ENCODE assay signal across 25 cellular contexts in genomic region chr10:133339708-133340380, GRCh38. TPM values are rescaled to one million over a fixed set of nuclear protein-coding genes. Genes with fewer than 3 reads are reported as not detected.
"Had no signal": no experiment of that assay in that cellular context is flagged by ENCODE, and none has a peak within 500 bp of the region (broad histone marks: within the 10 kb centered on the region; RNA-seq: fewer than 3 reads in every experiment).

No MANE protein-coding gene starts in this region.

- H3K36me3 ChIP-seq: esophagus muscularis mucosa, gastroesophageal sphincter, heart right ventricle, thyroid gland had no signal

- H3K27ac ChIP-seq: esophagus muscularis mucosa, gastroesophageal sphincter, heart right ventricle, thyroid gland had no signal

- DNase-seq: activated CD4-positive, alpha-beta memory T cell treated with anti-CD3 and anti-CD28 coated beads for 36 hours; activated CD4-positive, alpha-beta T cell treated with anti-CD3 and anti-CD28 coated beads for 36 hours; activated gamma-delta T cell treated with Interleukin-2 at 50 U/mL for 16 hours; activated T-cell treated with anti-CD3 and anti-CD28 coated beads for 4 hours; cerebellar nuclear complex; effector CD8-positive, alpha-beta T cell; heart right ventricle; left ventricle myocardium superior; retina; stimulated activated CD4-positive, alpha-beta T cell treated with anti-CD3 and anti-CD28 coated beads, Interleukin-2, amount 100 ng/mL, for 24 hours; stimulated activated naive CD4-positive, alpha-beta T cell treated with Interleukin-2 at 50 U/mL for 16 hours; thyroid gland had no signal

- H3K9me3 ChIP-seq: esophagus muscularis mucosa, gastroesophageal sphincter, heart right ventricle, thyroid gland had no signal

- FAIRE-seq: TTC549 had no signal

- H3K4me3 ChIP-seq: esophagus muscularis mucosa, gastroesophageal sphincter, heart right ventricle, thyroid gland had no signal

RNA-seq across cellular contexts. Expression of gene CALY, which starts 3.1 kb away (rescaled TPM):
- total RNA-seq: activated CD4-positive, alpha-beta memory T cell treated with anti-CD3 and anti-CD28 coated beads for 36 hours; activated CD4-positive, alpha-beta T cell treated with anti-CD3 and anti-CD28 coated beads for 36 hours; activated T-helper 1 cell treated with anti-CD3 and anti-CD28 coated beads, Interleukin-12 subunit alpha, Interleukin-12 subunit beta, Interleukin-2, Interleukin-4 antibody, amounts not matched to agents 30 ng/mL and 10 ng/mL and 1 ng/mL, durations not matched to agents 14 hours and 24 hours and 36 hours; bronchial epithelial cell; left ventricle myocardium superior; omental fat pad; posterior vena cava; skeletal muscle tissue had no signal

RNA-seq across cellular contexts. Expression of gene PRAP1, which starts 7.3 kb away (rescaled TPM):
- total RNA-seq: activated CD4-positive, alpha-beta memory T cell treated with anti-CD3 and anti-CD28 coated beads for 36 hours; activated CD4-positive, alpha-beta T cell treated with anti-CD3 and anti-CD28 coated beads for 36 hours; activated T-helper 1 cell treated with anti-CD3 and anti-CD28 coated beads, Interleukin-12 subunit alpha, Interleukin-12 subunit beta, Interleukin-2, Interleukin-4 antibody, amounts not matched to agents 30 ng/mL and 10 ng/mL and 1 ng/mL, durations not matched to agents 14 hours and 24 hours and 36 hours; bronchial epithelial cell; esophagus muscularis mucosa; gastroesophageal sphincter; heart right ventricle; kidney epithelial cell; left ventricle myocardium superior; mononuclear cell; posterior vena cava; skeletal muscle tissue; subcutaneous adipose tissue; thyroid gland; urinary bladder had no signal
- polyA plus RNA-seq: heart right ventricle, neural cell had no signal

RNA-seq across cellular contexts. Expression of gene FUOM, which starts 18.0 kb away (rescaled TPM):
- polyA plus RNA-seq: neural cell had no signal
